ENCODE assay signal across 23 cellular contexts in genomic region chr12:110818511-110818910, GRCh38. TPM values are rescaled to one million over a fixed set of nuclear protein-coding genes. Genes with fewer than 3 reads are reported as not detected.
"Had no signal": no experiment of that assay in that cellular context is flagged by ENCODE, and none has a peak within 500 bp of the region (broad histone marks: within the 10 kb centered on the region; RNA-seq: fewer than 3 reads in every experiment).

No MANE protein-coding gene starts in this region.

- FAIRE-seq: islet of Langerhans, kidney had no signal

- H3K9me3 ChIP-seq: left ventricle myocardium inferior, ovary, right atrium auricular region, right lobe of liver, suprapubic skin, tibial nerve, uterus had no signal

- H3K4me1 Mint-ChIP-seq: immature natural killer cell; mesothelial cell of epicardium; stimulated activated effector memory CD8-positive, alpha-beta T cell treated with anti-CD3 and anti-CD28 coated beads, Interleukin-12 subunit alpha, Interleukin-12 subunit beta, amount 100 ng/mL, for 72 hours had no signal

- ATAC-seq: naive thymus-derived CD4-positive, alpha-beta T cell; natural killer cell treated with Interleukin-12 subunit alpha and Interleukin-12 subunit beta and Interleukin-15 and Interleukin-18, amount 100 ng/mL, for 72 hours; right lobe of liver; stimulated activated effector memory CD8-positive, alpha-beta T cell treated with anti-CD3 and anti-CD28 coated beads, Interleukin-12 subunit alpha, Interleukin-12 subunit beta, amount 100 ng/mL, for 72 hours had no signal

- H3K27ac ChIP-seq: left ventricle myocardium inferior, ovary, right atrium auricular region, right lobe of liver, suprapubic skin, tibial nerve, uterus had no signal

- H3K27me3 ChIP-seq: ovary, right atrium auricular region, right lobe of liver, suprapubic skin, tibial nerve, uterus had no signal

- H3K27ac Mint-ChIP-seq: immature natural killer cell; mesothelial cell of epicardium; naive thymus-derived CD4-positive, alpha-beta T cell; natural killer cell treated with Interleukin-12 subunit alpha and Interleukin-12 subunit beta and Interleukin-15 and Interleukin-18, amount 100 ng/mL, for 72 hours; progenitor cell of endocrine pancreas; stimulated activated effector memory CD8-positive, alpha-beta T cell treated with anti-CD3 and anti-CD28 coated beads, Interleukin-12 subunit alpha, Interleukin-12 subunit beta, amount 100 ng/mL, for 72 hours; stimulated activated naive CD8-positive, alpha-beta T cell treated with anti-CD3 and anti-CD28 coated beads, Interleukin-15, Interleukin-2, amounts not matched to agents 100 ng/mL and 50 ng/mL, for 24 hours; type B pancreatic cell had no signal

- H3K36me3 Mint-ChIP-seq: immature natural killer cell; mesothelial cell of epicardium; naive thymus-derived CD4-positive, alpha-beta T cell; natural killer cell treated with Interleukin-12 subunit alpha and Interleukin-12 subunit beta and Interleukin-15 and Interleukin-18, amount 100 ng/mL, for 72 hours; stimulated activated effector memory CD8-positive, alpha-beta T cell treated with anti-CD3 and anti-CD28 coated beads, Interleukin-12 subunit alpha, Interleukin-12 subunit beta, amount 100 ng/mL, for 72 hours; type B pancreatic cell had no signal

- H3K4me1 ChIP-seq: left ventricle myocardium inferior, right atrium auricular region, right lobe of liver, suprapubic skin, tibial nerve, uterus had no signal

- H3K9me3 Mint-ChIP-seq: immature natural killer cell; mesothelial cell of epicardium; natural killer cell treated with Interleukin-12 subunit alpha and Interleukin-12 subunit beta and Interleukin-15 and Interleukin-18, amount 100 ng/mL, for 72 hours; stimulated activated effector memory CD8-positive, alpha-beta T cell treated with anti-CD3 and anti-CD28 coated beads, Interleukin-12 subunit alpha, Interleukin-12 subunit beta, amount 100 ng/mL, for 72 hours; stimulated activated naive CD8-positive, alpha-beta T cell treated with anti-CD3 and anti-CD28 coated beads, Interleukin-15, Interleukin-2, amounts not matched to agents 100 ng/mL and 50 ng/mL, for 24 hours; type B pancreatic cell had no signal

- H3K4me3 ChIP-seq: left ventricle myocardium inferior, lung, ovary, right atrium auricular region, right lobe of liver, suprapubic skin, tibial nerve, uterus had no signal

- DNase-seq: hippocampal formation; immature natural killer cell; kidney; left ventricle myocardium inferior; mesendoderm; naive thymus-derived CD4-positive, alpha-beta T cell; ovary; right lobe of liver; stimulated activated CD4-positive, alpha-beta T cell treated with anti-CD3 and anti-CD28 coated beads, Interleukin-4, amount 100 ng/mL, for 24 hours; stimulated activated naive CD4-positive, alpha-beta T cell; uterus had no signal

- H3K4me3 Mint-ChIP-seq: immature natural killer cell; mesothelial cell of epicardium; naive thymus-derived CD4-positive, alpha-beta T cell; natural killer cell treated with Interleukin-12 subunit alpha and Interleukin-12 subunit beta and Interleukin-15 and Interleukin-18, amount 100 ng/mL, for 72 hours; stimulated activated effector memory CD8-positive, alpha-beta T cell treated with anti-CD3 and anti-CD28 coated beads, Interleukin-12 subunit alpha, Interleukin-12 subunit beta, amount 100 ng/mL, for 72 hours; stimulated activated naive CD8-positive, alpha-beta T cell treated with anti-CD3 and anti-CD28 coated beads, Interleukin-15, Interleukin-2, amounts not matched to agents 100 ng/mL and 50 ng/mL, for 24 hours; type B pancreatic cell had no signal

- H3K36me3 ChIP-seq: left ventricle myocardium inferior, ovary, right atrium auricular region, right lobe of liver, suprapubic skin, tibial nerve, uterus had no signal

RNA-seq across cellular contexts. Expression of gene CCDC63, which starts 28.3 kb away (rescaled TPM):
- polyA plus RNA-seq: immature natural killer cell; lung; naive thymus-derived CD4-positive, alpha-beta T cell; neural cell; ovary had no signal
